ENCODE assay signal across 10 cellular contexts in genomic region chr17:35541434-35541833, GRCh38. TPM values are rescaled to one million over a fixed set of nuclear protein-coding genes. Genes with fewer than 3 reads are reported as not detected.
DNase-seq lines count a peak whose midpoint lies in the region; ATAC-seq and TF ChIP-seq lines count a peak whose summit lies in the region.
"Had no signal": no experiment of that assay in that cellular context is flagged by ENCODE, and none has a peak within 500 bp of the region (broad histone marks: within the 10 kb centered on the region; RNA-seq: fewer than 3 reads in every experiment).

No MANE protein-coding gene starts in this region.

- TF ChIP-seq CTCF in HEK293 (tag by site-specific recombination; IDR thresholded peaks at IDR 0.05) (no peak), lower leg skin (IDR thresholded peaks at IDR 0.05) (no peak)

- CTCF ChIA-PET in HEK293 (lab: Yijun Ruan, JAX): interaction anchor here (0.6 to 4.3 kb wide), 5 partner anchors 10 to 381 kb away, joined by 3 to 19 read pairs (median 4); no protein-coding TSS in a partner anchor

- intact Hi-C loops in lower leg skin (cut with DNase I; ENCODE audit: low total_unique reads): no loop called here

- no peak for TF ChIP-seq POLR2A in lower leg skin (IDR thresholded peaks at IDR 0.05)

- WGBS in lower leg skin, 2 donors: 58 to 60% methylated on average over 1 of the region's 1 CpG

- no peaks in the 10 kb centered on the region for H3K79me2 ChIP-seq in ACC112 (ENCODE audit: control insufficient read depth, insufficient read depth, low read length, unreplicated experiment)

- H3K27ac Mint-ChIP-seq in activated naive CD4-positive, alpha-beta T cell treated with anti-CD3 and anti-CD28 coated beads, Interleukin-2, amount 50 U/mL, for 72 hours: peak overlapping the region; percentile 82 to 99

- ATAC-seq in activated naive CD4-positive, alpha-beta T cell treated with anti-CD3 and anti-CD28 coated beads, Interleukin-2, amount 50 U/mL, for 72 hours: no peak
- no peak for ATAC-seq in GM21529 (IDR thresholded peaks at IDR 0.05; ENCODE audit: unreplicated experiment)

- H3K4me3 ChIP-seq in ACC112 (ENCODE audit: low read depth, low read length): peak overlapping the region; percentile 69
- no peak overlapping the region for H3K4me3 ChIP-seq in HEK293 (ENCODE audit: low read depth, low read length)
- peak overlapping the region; percentile 54 for H3K4me3 ChIP-seq in mucosa of stomach (ENCODE audit: low read length)
- no peak overlapping the region for H3K4me3 ChIP-seq in lower leg skin (ENCODE audit: low read depth, poor library complexity, severe bottlenecking)

- H2AFZ ChIP-seq in ACC112 (ENCODE audit: low read length, unreplicated experiment): peak overlapping the region; percentile 17

- peaks cover 25% of the 10 kb centered on the region for H3K4me1 ChIP-seq in ACC112 (ENCODE audit: control insufficient read depth, insufficient read depth, low read length, unreplicated experiment)
- peaks cover 3% of the 10 kb centered on the region; the same call in 1 of the 2 replicates for H3K4me1 ChIP-seq in HEK293 (ENCODE audit: control insufficient read depth, insufficient read depth, low read length)
- no peaks in the 10 kb centered on the region for H3K4me1 ChIP-seq in mucosa of stomach (ENCODE audit: control insufficient read depth, insufficient read depth, low read length)
- H3K4me1 ChIP-seq: tibial artery had no signal

- H3K9ac ChIP-seq in mucosa of stomach (ENCODE audit: low read length): peak overlapping the region; percentile 51

- no peaks in the 10 kb centered on the region for H3K9me3 Mint-ChIP-seq in activated naive CD4-positive, alpha-beta T cell treated with anti-CD3 and anti-CD28 coated beads, Interleukin-2, amount 50 U/mL, for 72 hours

- H3K36me3 ChIP-seq in ACC112 (ENCODE audit: insufficient read depth, low read length) (no peaks in the 10 kb centered on the region), HEK293 (ENCODE audit: control insufficient read depth in 2 of 2, insufficient read depth in 1 of 2, low read length in 2 of 2) (no peaks in the 10 kb centered on the region), mucosa of stomach (ENCODE audit: control insufficient read depth, insufficient read depth, low read length) (no peaks in the 10 kb centered on the region)
- H3K36me3 ChIP-seq: tibial artery had no signal

- POLR2A ChIA-PET in HEK293 (lab: Yijun Ruan, JAX): interaction anchor here (0.8 kb wide), 1 partner anchor 168 kb away, joined by 3 read pairs; the partner anchor contains the start of gene SLFN11

- H3K9me3 ChIP-seq in HEK293 (ENCODE audit: control insufficient read depth, insufficient read depth, low read depth, low read length) (no peaks in the 10 kb centered on the region), mucosa of stomach (ENCODE audit: control insufficient read depth, low read length) (no peaks in the 10 kb centered on the region)
- H3K9me3 ChIP-seq: tibial artery had no signal

- DNase-seq in activated naive CD4-positive, alpha-beta T cell treated with anti-CD3 and anti-CD28 coated beads, Interleukin-2, amount 50 U/mL, for 72 hours (ENCODE audit: low spot score in 2 of 2): no peak
- DNase-seq in NCI-H345 treated with DMSO at 0.1 percent for 48 hours (lab: John Stamatoyannopoulos, UW; ENCODE audit: unreplicated experiment) (no peak), lower leg skin (ENCODE audit: low spot score in 2 of 2) (no peak), activated gamma-delta T cell treated with Interleukin-2 at 50 U/mL for 16 hours (no peak)
- DNase-seq: activated CD4-positive, alpha-beta T cell treated with anti-CD3 and anti-CD28 coated beads for 48 hours; tibial artery had no signal

- peaks cover 10% of the 10 kb centered on the region in 2 donors for H3K36me3 Mint-ChIP-seq in activated naive CD4-positive, alpha-beta T cell treated with anti-CD3 and anti-CD28 coated beads, Interleukin-2, amount 50 U/mL, for 72 hours

- no peaks in the 10 kb centered on the region for H3K27me3 ChIP-seq in ACC112 (ENCODE audit: insufficient read depth, low read length)
- no peaks in the 10 kb centered on the region for H3K27me3 ChIP-seq in mucosa of stomach (ENCODE audit: control insufficient read depth, insufficient read depth, low read length)
- H3K27me3 ChIP-seq: tibial artery had no signal

- H3K27ac ChIP-seq in ACC112 (ENCODE audit: low read depth, low read length) (peak overlapping the region; percentile 64), HEK293 (ENCODE audit: extremely low read depth, low read depth, low read length) (no peak overlapping the region)

TF ChIP-seq in HEK293, 187 proteins besides CTCF, POLR2A, EP300 and RAD21:
- TF ChIP-seq ZBTB17 (tag by site-specific recombination; IDR thresholded peaks at IDR 0.05) (peak; percentile 54), ZNF600 (tag by site-specific recombination; IDR thresholded peaks at IDR 0.05) (no peak), ZNF707 (tag by site-specific recombination; IDR thresholded peaks at IDR 0.05) (no peak), SCRT2 (tag by site-specific recombination; IDR thresholded peaks at IDR 0.05) (no peak), ZFP3 (tag by site-specific recombination; IDR thresholded peaks at IDR 0.05; ENCODE audit: low read depth) (no peak)
TF ChIP-seq in HEK293: peak in this region for 1.

RNA-seq across cellular contexts. Expression of gene SLFN12L, which starts 4.0 kb away (rescaled TPM):
- total RNA-seq in activated naive CD4-positive, alpha-beta T cell treated with anti-CD3 and anti-CD28 coated beads, Interleukin-2, amount 50 U/mL, for 72 hours: 10 to 100 TPM; 33.7 to 43.2 TPM
- under 1 TPM; 0.12 to 0.80 (median 0.46) TPM for total RNA-seq in lower leg skin

RNA-seq across cellular contexts. Expression of gene SLFN14, which starts 19.2 kb away (rescaled TPM):
- total RNA-seq in activated naive CD4-positive, alpha-beta T cell treated with anti-CD3 and anti-CD28 coated beads, Interleukin-2, amount 50 U/mL, for 72 hours: under 1 TPM in 1 of 2 donors, not detected in 1; 0.08 TPM
- not detected for total RNA-seq in lower leg skin

RNA-seq across cellular contexts. Expression of gene PEX12, which starts 36.9 kb away (rescaled TPM):
- total RNA-seq in activated naive CD4-positive, alpha-beta T cell treated with anti-CD3 and anti-CD28 coated beads, Interleukin-2, amount 50 U/mL, for 72 hours: 1 to 10 TPM; 5.1 to 5.6 TPM
- 1 to 10 TPM; 6.1 to 9.0 (median 6.7) TPM for total RNA-seq in lower leg skin

RNA-seq across cellular contexts. Expression of gene AP2B1, which starts 45.7 kb away (rescaled TPM):
- 100 to 1,000 TPM; 185 to 202 TPM for total RNA-seq in activated naive CD4-positive, alpha-beta T cell treated with anti-CD3 and anti-CD28 coated beads, Interleukin-2, amount 50 U/mL, for 72 hours
- 100 to 1,000 TPM in 1 of 4 donors, 10 to 100 TPM in 3; 35.6 to 217 (median 39.7) TPM for total RNA-seq in lower leg skin

Comparison
In these comparisons a context has a peak if more than half of its experiments do, and no peak if none do; other contexts are left out.
1. H3K4me3 ChIP-seq: peak in ACC112 (single experiment) and mucosa of stomach (single experiment); none in HEK293 (single experiment) and lower leg skin (single experiment).
2. RNA of gene SLFN12L, which starts 4.0 kb away (total RNA-seq): 33.7 to 43.2 TPM in activated naive CD4-positive, alpha-beta T cell treated with anti-CD3 and anti-CD28 coated beads, Interleukin-2, amount 50 U/mL, for 72 hours; 0.12 to 0.80 TPM in lower leg skin; every median in the first group is over 10 times any median in the second.